1 cellular context compared by ENCODE assay signal in genomic region chr1:156765664-156766063, GRCh38.
TF ChIP-seq lines count a peak whose summit lies in the region.

No MANE protein-coding gene starts in this region.

TF ChIP-seq in GM12878, 131 proteins besides CTCF, POLR2A, EP300 and RAD21:
- TF ChIP-seq, protein P1, sequence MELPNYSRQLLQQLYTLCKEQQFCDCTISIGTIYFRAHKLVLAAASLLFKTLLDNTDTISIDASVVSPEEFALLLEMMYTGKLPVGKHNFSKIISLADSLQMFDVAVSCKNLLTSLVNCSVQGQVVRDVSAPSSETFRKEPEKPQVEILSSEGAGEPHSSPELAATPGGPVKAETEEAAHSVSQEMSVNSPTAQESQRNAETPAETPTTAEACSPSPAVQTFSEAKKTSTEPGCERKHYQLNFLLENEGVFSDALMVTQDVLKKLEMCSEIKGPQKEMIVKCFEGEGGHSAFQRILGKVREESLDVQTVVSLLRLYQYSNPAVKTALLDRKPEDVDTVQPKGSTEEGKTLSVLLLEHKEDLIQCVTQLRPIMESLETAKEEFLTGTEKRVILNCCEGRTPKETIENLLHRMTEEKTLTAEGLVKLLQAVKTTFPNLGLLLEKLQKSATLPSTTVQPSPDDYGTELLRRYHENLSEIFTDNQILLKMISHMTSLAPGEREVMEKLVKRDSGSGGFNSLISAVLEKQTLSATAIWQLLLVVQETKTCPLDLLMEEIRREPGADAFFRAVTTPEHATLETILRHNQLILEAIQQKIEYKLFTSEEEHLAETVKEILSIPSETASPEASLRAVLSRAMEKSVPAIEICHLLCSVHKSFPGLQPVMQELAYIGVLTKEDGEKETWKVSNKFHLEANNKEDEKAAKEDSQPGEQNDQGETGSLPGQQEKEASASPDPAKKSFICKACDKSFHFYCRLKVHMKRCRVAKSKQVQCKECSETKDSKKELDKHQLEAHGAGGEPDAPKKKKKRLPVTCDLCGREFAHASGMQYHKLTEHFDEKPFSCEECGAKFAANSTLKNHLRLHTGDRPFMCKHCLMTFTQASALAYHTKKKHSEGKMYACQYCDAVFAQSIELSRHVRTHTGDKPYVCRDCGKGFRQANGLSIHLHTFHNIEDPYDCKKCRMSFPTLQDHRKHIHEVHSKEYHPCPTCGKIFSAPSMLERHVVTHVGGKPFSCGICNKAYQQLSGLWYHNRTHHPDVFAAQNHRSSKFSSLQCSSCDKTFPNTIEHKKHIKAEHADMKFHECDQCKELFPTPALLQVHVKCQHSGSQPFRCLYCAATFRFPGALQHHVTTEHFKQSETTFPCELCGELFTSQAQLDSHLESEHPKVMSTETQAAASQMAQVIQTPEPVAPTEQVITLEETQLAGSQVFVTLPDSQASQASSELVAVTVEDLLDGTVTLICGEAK (IDR thresholded peaks at IDR 0.05; ENCODE audit: borderline replicate concordance), result no peak
- no peak for TF ChIP-seq HCFC1 (IDR thresholded peaks at IDR 0.05; ENCODE audit: low read length)
- no peak for TF ChIP-seq POLR2AphosphoS5 (IDR thresholded peaks at IDR 0.05; ENCODE audit: low read length)
- no peak for TF ChIP-seq HDGF (IDR thresholded peaks at IDR 0.05)
- TF ChIP-seq YY1 (IDR thresholded peaks at IDR 0.05; ENCODE audit: low read depth, low read length), result no peak
- TF ChIP-seq RB1 (IDR thresholded peaks at IDR 0.05; ENCODE audit: borderline replicate concordance), result no peak
- no peak for TF ChIP-seq PML (IDR thresholded peaks at IDR 0.05; ENCODE audit: low read length)
- no peak for TF ChIP-seq CBFB (IDR thresholded peaks at IDR 0.05; ENCODE audit: low read depth)
